Comparison of ENCODE assay signal across 18 cellular contexts in genomic region chrX:154092371-154092770, GRCh38. TPM values are rescaled to one million over a fixed set of nuclear protein-coding genes. Genes with fewer than 3 reads are reported as not detected.
DNase-seq lines count a peak whose midpoint lies in the region; ATAC-seq and TF ChIP-seq lines count a peak whose summit lies in the region.
"Had no signal": no experiment of that assay in that cellular context is flagged by ENCODE, and none has a peak within 500 bp of the region (broad histone marks: within the 10 kb centered on the region; RNA-seq: fewer than 3 reads in every experiment).

No MANE protein-coding gene starts in this region.

- peak overlapping the region; percentile 5 for H3K4me3 ChIP-seq in right cardiac atrium (ENCODE audit: low read length)

- no peaks in the 10 kb centered on the region for H3K27me3 Mint-ChIP-seq in activated CD8-positive, alpha-beta T cell treated with anti-CD3 and anti-CD28 coated beads for 36 hours
- H3K27me3 Mint-ChIP-seq in immature natural killer cell (ENCODE audit: low read depth in 3 of 3), result peaks cover 6 to 9% (median 9%) of the 10 kb centered on the region in 3 donors

- WGBS in right cardiac atrium, result 36% methylated on average over 5 of the region's 5 CpGs

- POLR2A ChIA-PET in activated CD8-positive, alpha-beta T cell treated with anti-CD3 and anti-CD28 coated beads for 36 hours (lab: Charles Lee), result interaction anchor here (1.0 kb wide), 1 partner anchor 121 kb away, joined by 4 read pairs; the partner anchor contains the start of gene HCFC1
- POLR2A ChIA-PET in RWPE1 (lab: Yijun Ruan, JAX; ENCODE audit: low non-redundant PET), result no interaction called here

- DNase-seq in right cardiac atrium (no peak), Right ventricle myocardium superior (no peak), immature natural killer cell (peak in 2 of 3 donors; percentile 13 to 25), RWPE1 (ENCODE audit: low spot score) (no peak), HCEC 1CT (no peak)
- no peak for DNase-seq in activated CD8-positive, alpha-beta T cell treated with anti-CD3 and anti-CD28 coated beads for 36 hours
- DNase-seq: activated CD8-positive, alpha-beta memory T cell treated with anti-CD3 and anti-CD28 coated beads for 24 hours; amniotic stem cell; dermis blood vessel endothelial cell; mesendoderm; NCI-H1417; NCI-H446 treated with DMSO at 0.1 percent for 48 hours had no signal

- H3K4me1 Mint-ChIP-seq in activated CD8-positive, alpha-beta T cell treated with anti-CD3 and anti-CD28 coated beads for 36 hours (ENCODE audit: low read depth), result peaks cover 60% of the 10 kb centered on the region
- H3K4me1 Mint-ChIP-seq in immature natural killer cell, result peaks cover 63 to 72% of the 10 kb centered on the region in 2 donors

- no peaks in the 10 kb centered on the region for H3K9me3 Mint-ChIP-seq in activated CD8-positive, alpha-beta T cell treated with anti-CD3 and anti-CD28 coated beads for 36 hours
- H3K9me3 Mint-ChIP-seq in immature natural killer cell, result no peaks in the 10 kb centered on the region

- CTCF ChIA-PET in activated CD8-positive, alpha-beta T cell treated with anti-CD3 and anti-CD28 coated beads for 36 hours (lab: Charles Lee), result interaction anchor here (1.3 kb wide), 1 partner anchor 10 kb away, joined by 4 read pairs; no protein-coding TSS in a partner anchor
- CTCF ChIA-PET in RWPE1 (lab: Yijun Ruan, JAX), result interaction anchor here (0.6 kb wide), 1 partner anchor 781 kb away, joined by 4 read pairs; no protein-coding TSS in a partner anchor

- TF ChIP-seq CTCF in activated CD8-positive, alpha-beta T cell treated with anti-CD3 and anti-CD28 coated beads for 36 hours (IDR thresholded peaks at IDR 0.05), result no peak
- TF ChIP-seq CTCF in RWPE1 (conservative IDR thresholded peaks at IDR 0.05; ENCODE audit: low read depth), result no peak

- no peaks in the 10 kb centered on the region for H3K9me3 ChIP-seq in right cardiac atrium (ENCODE audit: control insufficient read depth, low read length)

- H3K27ac Mint-ChIP-seq in activated CD8-positive, alpha-beta T cell treated with anti-CD3 and anti-CD28 coated beads for 36 hours, result peak overlapping the region; percentile 77
- peak overlapping the region; percentile 60 to 84 (median 79) for H3K27ac Mint-ChIP-seq in immature natural killer cell

- no peaks in the 10 kb centered on the region for H3K27me3 ChIP-seq in right cardiac atrium (ENCODE audit: control insufficient read depth, insufficient read depth)

- H3K27ac ChIP-seq in right cardiac atrium (ENCODE audit: low read length) (no peak overlapping the region), RWPE1 (no peak overlapping the region)
- H3K27ac ChIP-seq: parathyroid adenoma had no signal

- peak overlapping the region; percentile 52 for H3K4me3 Mint-ChIP-seq in activated CD8-positive, alpha-beta T cell treated with anti-CD3 and anti-CD28 coated beads for 36 hours
- H3K4me3 Mint-ChIP-seq in immature natural killer cell, result peak overlapping the region; percentile 53 to 66 (median 58)

- H3K4me1 ChIP-seq in right cardiac atrium (ENCODE audit: control insufficient read depth, insufficient read depth, low read length), result peaks cover 9% of the 10 kb centered on the region

- H3K36me3 Mint-ChIP-seq in activated CD8-positive, alpha-beta T cell treated with anti-CD3 and anti-CD28 coated beads for 36 hours (ENCODE audit: low read depth), result peaks cover 42% of the 10 kb centered on the region
- peaks cover 0 to 7% (median 0%) of the 10 kb centered on the region in 3 donors for H3K36me3 Mint-ChIP-seq in immature natural killer cell

- intact Hi-C loops in right cardiac atrium (cut with DNase I) (no loop called here), Right ventricle myocardium superior (cut with DNase I) (loop anchor here (10.0 kb wide), 1 partner anchor 48 kb away; no protein-coding TSS in a partner anchor)
- intact Hi-C loops in activated CD8-positive, alpha-beta T cell treated with anti-CD3 and anti-CD28 coated beads for 36 hours (cut with micrococcal nuclease), result no loop called here

- ATAC-seq in right cardiac atrium (no peak), Right ventricle myocardium superior (ENCODE audit: poor library complexity) (no peak), GM21576 (IDR thresholded peaks at IDR 0.05; ENCODE audit: unreplicated experiment) (no peak), HG02870 (IDR thresholded peaks at IDR 0.05; ENCODE audit: unreplicated experiment) (no peak)
- ATAC-seq in activated CD8-positive, alpha-beta T cell treated with anti-CD3 and anti-CD28 coated beads for 36 hours, result no peak

RNA-seq across cellular contexts. Expression of gene MECP2, which starts 5.1 kb away (rescaled TPM):
- total RNA-seq in right cardiac atrium (10 to 100 TPM; 41.2 to 50.2 (median 45.2) TPM), Right ventricle myocardium superior (30.5 TPM)
- polyA plus RNA-seq in right cardiac atrium (34.9 TPM), immature natural killer cell (10 to 100 TPM; 11.4 to 31.5 (median 18.3) TPM)
- 10 to 100 TPM; 63.7 to 65.1 TPM for total RNA-seq in activated CD8-positive, alpha-beta T cell treated with anti-CD3 and anti-CD28 coated beads for 36 hours

RNA-seq across cellular contexts. Expression of gene OPN1LW, which starts 51.7 kb away (rescaled TPM):
- not detected for total RNA-seq in right cardiac atrium
- polyA plus RNA-seq in right cardiac atrium, result not detected
- total RNA-seq in Right ventricle myocardium superior, result not detected
- not detected for total RNA-seq in activated CD8-positive, alpha-beta T cell treated with anti-CD3 and anti-CD28 coated beads for 36 hours
- polyA plus RNA-seq in immature natural killer cell, result not detected
- total RNA-seq: dermis blood vessel endothelial cell; fibroblast of villous mesenchyme; T-helper 2 cell treated with Interferon-gamma antibody and Interleukin-4, amounts not matched to agents 100 ng/mL and 5 ng/mL, for 36 hours; urinary bladder had no signal
- polyA plus RNA-seq: urinary bladder had no signal

Comparison
In these comparisons a context has a peak if more than half of its experiments do, and no peak if none do; other contexts are left out.
1. DNase-seq: peak in immature natural killer cell (2 of 3); none in right cardiac atrium (0 of 3), Right ventricle myocardium superior (single experiment), activated CD8-positive, alpha-beta T cell treated with anti-CD3 and anti-CD28 coated beads for 36 hours (single experiment), RWPE1 (single experiment) and HCEC 1CT (single experiment).